Comparison of ENCODE assay signal across 13 cellular contexts in genomic region chr11:27395556-27396258, GRCh38. TPM values are rescaled to one million over a fixed set of nuclear protein-coding genes. Genes with fewer than 3 reads are reported as not detected.
A peak's percentile ranks its signal among the peaks of the same experiment; 100 is the strongest.
DNase-seq lines count a peak whose midpoint lies in the region; ATAC-seq and TF ChIP-seq lines count a peak whose summit lies in the region.
"Had no signal": no experiment of that assay in that cellular context is flagged by ENCODE, and none has a peak within 500 bp of the region (broad histone marks: within the 10 kb centered on the region; RNA-seq: fewer than 3 reads in every experiment).

No MANE protein-coding gene starts in this region.

- no peak for ATAC-seq in HG03378 (IDR thresholded peaks at IDR 0.05; ENCODE audit: unreplicated experiment)

- H3K27me3 Mint-ChIP-seq in endothelial cell (ENCODE audit: unreplicated experiment): peaks cover 2% of the 10 kb centered on the region
- H3K27me3 Mint-ChIP-seq: IgD-negative memory B cell had no signal

- H3K4me3 ChIP-seq in esophagus (ENCODE audit: low read depth in 1 of 2, low read length in 2 of 2) (no peak overlapping the region), mucosa of stomach (ENCODE audit: low read length) (no peak overlapping the region)
- H3K4me3 ChIP-seq: tibial artery had no signal

- DNase-seq in COR-L47 (lab: John Stamatoyannopoulos, UW) (peak; percentile 83), NCI-H460 (ENCODE audit: extremely low read depth, low read depth) (peak; percentile 73), AG08396 (ENCODE audit: low spot score) (no peak), SK-N-DZ (ENCODE audit: low spot score) (no peak), endothelial cell (ENCODE audit: low spot score) (no peak)
- DNase-seq: activated gamma-delta T cell; stimulated activated CD4-positive, alpha-beta T cell treated with anti-CD3 and anti-CD28 coated beads, Interleukin-12 subunit alpha, Interleukin-12 subunit beta, amount 100 ng/mL, for 4 hours; T-helper 1 cell; tibial artery had no signal

- WGBS in esophagus, 2 donors: 35% methylated on average over 7 of the region's 7 CpGs

- H3K9ac ChIP-seq in mucosa of stomach (ENCODE audit: low read length): peak overlapping the region; percentile 5

- no peak overlapping the region for H3K4me3 Mint-ChIP-seq in endothelial cell (ENCODE audit: unreplicated experiment)
- H3K4me3 Mint-ChIP-seq: IgD-negative memory B cell had no signal

- no peaks in the 10 kb centered on the region for H3K36me3 ChIP-seq in esophagus (ENCODE audit: control insufficient read depth in 2 of 2, insufficient read depth in 2 of 2, low read length in 1 of 2)
- H3K36me3 ChIP-seq in mucosa of stomach (ENCODE audit: control insufficient read depth, insufficient read depth, low read length): no peaks in the 10 kb centered on the region
- H3K36me3 ChIP-seq: tibial artery had no signal

- peak overlapping the region; percentile 21 to 49 for H3K27ac ChIP-seq in esophagus (ENCODE audit: low read depth in 2 of 2, low read length in 1 of 2)
- H3K27ac ChIP-seq: tibial artery had no signal

- no peaks in the 10 kb centered on the region for H3K36me3 Mint-ChIP-seq in endothelial cell (ENCODE audit: low read depth, unreplicated experiment)

- H3K27me3 ChIP-seq in esophagus (ENCODE audit: control insufficient read depth in 1 of 2, insufficient read depth in 2 of 2, low read length in 2 of 2) (no peaks in the 10 kb centered on the region), mucosa of stomach (ENCODE audit: control insufficient read depth, insufficient read depth, low read length) (no peaks in the 10 kb centered on the region)
- H3K27me3 ChIP-seq: tibial artery had no signal

- no peak overlapping the region for H3K27ac Mint-ChIP-seq in endothelial cell (ENCODE audit: unreplicated experiment)

- H3K9me3 ChIP-seq in esophagus (ENCODE audit: control insufficient read depth in 2 of 2, insufficient read depth in 1 of 2, low read depth in 1 of 2, low read length in 1 of 2) (no peaks in the 10 kb centered on the region), mucosa of stomach (ENCODE audit: control insufficient read depth, low read length) (no peaks in the 10 kb centered on the region)
- H3K9me3 ChIP-seq: tibial artery had no signal

- no peak for TF ChIP-seq CTCF in endothelial cell (IDR thresholded peaks at IDR 0.05; ENCODE audit: unreplicated experiment)

- H3K4me1 Mint-ChIP-seq in endothelial cell (ENCODE audit: unreplicated experiment): peaks cover 14% of the 10 kb centered on the region
- H3K4me1 Mint-ChIP-seq: IgD-negative memory B cell had no signal

- H3K9me3 Mint-ChIP-seq in endothelial cell (ENCODE audit: unreplicated experiment): no peaks in the 10 kb centered on the region
- H3K9me3 Mint-ChIP-seq: IgD-negative memory B cell had no signal

- H3K4me1 ChIP-seq in esophagus (ENCODE audit: control insufficient read depth in 2 of 2, insufficient read depth in 2 of 2, low read length in 1 of 2) (peaks cover 0 to 5% of the 10 kb centered on the region in 2 donors), mucosa of stomach (ENCODE audit: control insufficient read depth, insufficient read depth, low read length) (peaks cover 65% of the 10 kb centered on the region)

RNA-seq across cellular contexts. Expression of gene CCDC34, which starts 32.7 kb away (rescaled TPM):
- total RNA-seq in NCI-H460 (2014; rRNA removed; shearing (Covaris generic)): 6.2 and 8.5 TPM in 2 replicates
- polyA plus RNA-seq in NCI-H460 (2014; cell fraction: nucleus; rRNA removed): 2.4 and 5.1 TPM in 2 replicates
- 1 to 10 TPM; 7.0 to 7.8 TPM for polyA plus RNA-seq in esophagus
- 21.9 and 31.6 TPM in 2 replicates for polyA plus RNA-seq in SK-N-DZ (2014; cell fraction: cytosol; rRNA removed)
- polyA plus RNA-seq in SK-N-DZ (2014; cell fraction: nucleus; rRNA removed): 15.9 and 22.8 TPM in 2 replicates
- 5.6 TPM for total RNA-seq in endothelial cell (ENCODE audit: unreplicated experiment)

Comparison
In these comparisons a context has a peak if more than half of its experiments do, and no peak if none do; other contexts are left out.
1. DNase-seq: peak in COR-L47 (single experiment) and NCI-H460 (single experiment); none in AG08396 (single experiment), SK-N-DZ (single experiment) and endothelial cell (single experiment).